In genomic region chr15:41230650-41231533, GRCh38 we compare ENCODE assay signal across 8 cellular contexts. TPM values are rescaled to one million over a fixed set of nuclear protein-coding genes. Genes with fewer than 3 reads are reported as not detected.
A peak's percentile ranks its signal among the peaks of the same experiment; 100 is the strongest.
DNase-seq lines count a peak whose midpoint lies in the region; ATAC-seq and TF ChIP-seq lines count a peak whose summit lies in the region.

CHP1 (plus strand) TSS chr15:41231268; CDS start chr15:41231383, 115 bp downstream.
EXD1 (minus strand) TSS chr15:41230757; CDS start chr15:41226575, 4,182 bp downstream.

- H3K4me3 ChIP-seq in astrocyte of the spinal cord (ENCODE audit: low read depth, low read length): peak within 1 kb of the TSS; percentile 91

- DNase-seq in NCI-H2029 treated with DMSO at 0.1 percent for 48 hours (lab: John Stamatoyannopoulos, UW): peak; percentile 80
- DNase-seq in T1000 (lab: John Stamatoyannopoulos, UW): peak; percentile 94
- DNase-seq in astrocyte of the spinal cord (ENCODE audit: low read depth, low spot score): peak; percentile 98
- peak; percentile 94 to 96 for DNase-seq in hippocampal formation (lab: John Stamatoyannopoulos, UW)
- DNase-seq in renal cortical epithelial cell (ENCODE audit: low read depth): peak; percentile 95

- TF ChIP-seq CTCF in 22Rv1 (IDR thresholded peaks at IDR 0.05) (peak; percentile 99), astrocyte of the spinal cord (IDR thresholded peaks at IDR 0.05; ENCODE audit: low read depth, low read length) (peak; percentile 95)

- ATAC-seq in GM18511 (IDR thresholded peaks at IDR 0.05; ENCODE audit: unreplicated experiment) (peak; percentile 96), HG03025 (IDR thresholded peaks at IDR 0.05; ENCODE audit: low FRiP score, unreplicated experiment) (peak; percentile 87)

- peak within 1 kb of the TSS; percentile 75 for H3K27ac ChIP-seq in 22Rv1

- in situ Hi-C loops in astrocyte of the spinal cord (cut with HindIII; ENCODE audit: low sequenced_read_pairs): no loop called here

RNA-seq across cellular contexts. Expression of gene CHP1, which starts in this region (rescaled TPM):
- 130 and 161 TPM in 2 replicates for total RNA-seq in renal cortical epithelial cell

RNA-seq across cellular contexts. Expression of gene EXD1, which starts in this region (rescaled TPM):
- not detected in 2 replicates for total RNA-seq in renal cortical epithelial cell

Comparison
In these comparisons a context has a peak if more than half of its experiments do, and no peak if none do; other contexts are left out.
1. Peak in every context shown above with its lines: DNase-seq, ATAC-seq, H3K4me3 ChIP-seq and H3K27ac ChIP-seq.